In genomic region chr5:585962-586628, GRCh38 we compare ENCODE assay signal across 1 cellular context.
TF ChIP-seq lines count a peak whose summit lies in the region.

No MANE protein-coding gene starts in this region.

TF ChIP-seq in HEK293, 187 proteins besides CTCF, POLR2A, EP300 and RAD21 (continued from another document):
- TF ChIP-seq REST (tag by site-specific recombination; IDR thresholded peaks at IDR 0.05), result no peak
- TF ChIP-seq ZNF292 (tag by site-specific recombination; IDR thresholded peaks at IDR 0.05; ENCODE audit: borderline replicate concordance, low read depth), result no peak
- TF ChIP-seq ZNF791 (tag by site-specific recombination; IDR thresholded peaks at IDR 0.05), result no peak
- TF ChIP-seq ZNF148 (tag by site-specific recombination; IDR thresholded peaks at IDR 0.05; ENCODE audit: borderline replicate concordance), result no peak
- peak; percentile 34; the same call in 1 of the 2 replicates for TF ChIP-seq PRDM10 (tag by site-specific recombination; IDR thresholded peaks at IDR 0.05)
- no peak for TF ChIP-seq ZNF324 (tag by site-specific recombination; IDR thresholded peaks at IDR 0.05)
- no peak for TF ChIP-seq OSR2 (tag by site-specific recombination; IDR thresholded peaks at IDR 0.05)
- no peak for TF ChIP-seq ZNF555 (tag by site-specific recombination; conservative IDR thresholded peaks at IDR 0.05)
